ENCODE assay signal across 21 cellular contexts in genomic region chr6:42254505-42254904, GRCh38. TPM values are rescaled to one million over a fixed set of nuclear protein-coding genes. Genes with fewer than 3 reads are reported as not detected.
"Had no signal": no experiment of that assay in that cellular context is flagged by ENCODE, and none has a peak within 500 bp of the region (broad histone marks: within the 10 kb centered on the region; RNA-seq: fewer than 3 reads in every experiment).

No MANE protein-coding gene starts in this region.

- H3K27me3 ChIP-seq: esophagus muscularis mucosa, ovary, tibial artery, upper lobe of right lung, vagina had no signal

- H3K9me3 Mint-ChIP-seq: dendritic cell treated with granulocyte-macrophage colony-stimulating factor and Interleukin-4, amounts not matched to agents 40 ng/mL and 50 ng/mL, for 4 days; effector memory CD8-positive, alpha-beta T cell; immature natural killer cell; memory B cell; mesothelial cell of epicardium; natural killer cell; neural crest cell; stimulated activated memory B cell treated with anti-CD40 and anti-IgM and Interleukin-4, amounts not matched to agents 10 μg/mL and 1 μg/mL and 100 μg/mL, for 72 hours; stimulated activated naive CD8-positive, alpha-beta T cell treated with anti-CD3 and anti-CD28 coated beads, Interleukin-15, Interleukin-2, amounts not matched to agents 100 ng/mL and 50 ng/mL, for 24 hours had no signal

- H3K27ac Mint-ChIP-seq: dendritic cell treated with granulocyte-macrophage colony-stimulating factor and Interleukin-4, amounts not matched to agents 40 ng/mL and 50 ng/mL, for 4 days; effector memory CD8-positive, alpha-beta T cell; memory B cell; mesothelial cell of epicardium; natural killer cell; stimulated activated memory B cell treated with anti-CD40 and anti-IgM and Interleukin-4, amounts not matched to agents 10 μg/mL and 1 μg/mL and 100 μg/mL, for 72 hours; stimulated activated naive CD8-positive, alpha-beta T cell treated with anti-CD3 and anti-CD28 coated beads, Interleukin-15, Interleukin-2, amounts not matched to agents 100 ng/mL and 50 ng/mL, for 24 hours had no signal

- FAIRE-seq: keratinocyte had no signal

- H3K27me3 Mint-ChIP-seq: dendritic cell treated with granulocyte-macrophage colony-stimulating factor and Interleukin-4, amounts not matched to agents 40 ng/mL and 50 ng/mL, for 4 days; effector memory CD8-positive, alpha-beta T cell; stimulated activated memory B cell treated with anti-CD40 and anti-IgM and Interleukin-4, amounts not matched to agents 10 μg/mL and 1 μg/mL and 100 μg/mL, for 72 hours; stimulated activated naive CD8-positive, alpha-beta T cell treated with anti-CD3 and anti-CD28 coated beads, Interleukin-15, Interleukin-2, amounts not matched to agents 100 ng/mL and 50 ng/mL, for 24 hours had no signal

- DNase-seq: effector memory CD8-positive, alpha-beta T cell; immature natural killer cell; left ventricle myocardium inferior; lower lobe of right lung; natural killer cell; ovary; right cardiac atrium; stimulated activated CD4-positive, alpha-beta T cell treated with anti-CD3 and anti-CD28 coated beads, Interleukin-4, amount 100 ng/mL, for 1 hour; stimulated activated CD8-positive, alpha-beta memory T cell treated with anti-CD3 and anti-CD28 coated beads, Interleukin-4, amount 100 ng/mL, for 48 hours; tibial artery; upper lobe of right lung had no signal

- H3K4me3 Mint-ChIP-seq: dendritic cell treated with granulocyte-macrophage colony-stimulating factor and Interleukin-4, amounts not matched to agents 40 ng/mL and 50 ng/mL, for 4 days; effector memory CD8-positive, alpha-beta T cell; immature natural killer cell; memory B cell; mesothelial cell of epicardium; natural killer cell; neural crest cell; stimulated activated memory B cell treated with anti-CD40 and anti-IgM and Interleukin-4, amounts not matched to agents 10 μg/mL and 1 μg/mL and 100 μg/mL, for 72 hours; stimulated activated naive CD8-positive, alpha-beta T cell treated with anti-CD3 and anti-CD28 coated beads, Interleukin-15, Interleukin-2, amounts not matched to agents 100 ng/mL and 50 ng/mL, for 24 hours had no signal

- H3K4me3 ChIP-seq: esophagus muscularis mucosa, left ventricle myocardium inferior, lower lobe of right lung, ovary, tibial artery, upper lobe of right lung, vagina had no signal

- H3K9me3 ChIP-seq: esophagus muscularis mucosa, left ventricle myocardium inferior, lower lobe of right lung, ovary, tibial artery, upper lobe of right lung, vagina had no signal

- H3K27ac ChIP-seq: epithelial cell of prostate, esophagus muscularis mucosa, left ventricle myocardium inferior, lower lobe of right lung, ovary, tibial artery, upper lobe of right lung had no signal

- H3K36me3 ChIP-seq: ovary had no signal

- H3K4me1 Mint-ChIP-seq: memory B cell; stimulated activated memory B cell treated with anti-CD40 and anti-IgM and Interleukin-4, amounts not matched to agents 10 μg/mL and 1 μg/mL and 100 μg/mL, for 72 hours had no signal

RNA-seq across cellular contexts. Expression of gene GUCA1B, which starts 59.7 kb away (rescaled TPM):
- total RNA-seq: vagina had no signal
